20 cellular contexts compared by ENCODE assay signal in genomic region chr6:134819236-134819635, GRCh38.
"Had no signal": no experiment of that assay in that cellular context is flagged by ENCODE, and none has a peak within 500 bp of the region (broad histone marks: within the 10 kb centered on the region; RNA-seq: fewer than 3 reads in every experiment).

No MANE protein-coding gene starts in this region.

- H3K36me3 ChIP-seq: esophagus muscularis mucosa, tibial nerve, upper lobe of right lung, vagina had no signal

- H3K27ac ChIP-seq: epithelial cell of prostate, esophagus muscularis mucosa, foreskin keratinocyte, hepatocyte, testis, tibial nerve, upper lobe of right lung, vagina had no signal

- H3K9me3 ChIP-seq: esophagus muscularis mucosa, testis, tibial nerve, upper lobe of right lung, vagina had no signal

- ATAC-seq: effector memory CD8-positive, alpha-beta T cell; foreskin keratinocyte; left ventricle myocardium superior; right cardiac atrium; stimulated activated naive B cell treated with anti-CD40 and anti-IgM and Interleukin-4, amounts not matched to agents 10 μg/mL and 1 μg/mL and 100 μg/mL, for 72 hours; stimulated activated naive CD8-positive, alpha-beta T cell treated with anti-CD3 and anti-CD28 coated beads, Interleukin-15, amount 100 ng/mL, for 72 hours; upper lobe of right lung had no signal

- DNase-seq: effector memory CD8-positive, alpha-beta T cell; foreskin keratinocyte; head of caudate nucleus; left colon; left ventricle myocardium superior; mesendoderm; naive B cell; occipital lobe; right cardiac atrium; stimulated activated CD4-positive, alpha-beta T cell treated with anti-CD3 and anti-CD28 coated beads, Interleukin-4, amount 100 ng/mL, for 24 hours; stimulated activated naive B cell treated with anti-CD40 and anti-IgM and Interleukin-4, amounts not matched to agents 10 μg/mL and 1 μg/mL and 100 μg/mL, for 72 hours; stimulated activated naive CD8-positive, alpha-beta T cell treated with anti-CD3 and anti-CD28 coated beads, Interleukin-15, amount 100 ng/mL, for 72 hours; testis; upper lobe of right lung had no signal

- H3K4me3 ChIP-seq: esophagus muscularis mucosa, hepatocyte, lung, testis, tibial nerve, upper lobe of right lung, vagina had no signal

- H3K79me2 ChIP-seq: hepatocyte had no signal

- H3K27me3 ChIP-seq: foreskin keratinocyte, hepatocyte, testis, tibial nerve, upper lobe of right lung, vagina had no signal

- H3K4me1 ChIP-seq: foreskin keratinocyte had no signal

- H2AFZ ChIP-seq: hepatocyte had no signal

- H3K4me2 ChIP-seq: hepatocyte had no signal
